Comparison of ENCODE assay signal across 25 cellular contexts in the genomic region with DNA sequence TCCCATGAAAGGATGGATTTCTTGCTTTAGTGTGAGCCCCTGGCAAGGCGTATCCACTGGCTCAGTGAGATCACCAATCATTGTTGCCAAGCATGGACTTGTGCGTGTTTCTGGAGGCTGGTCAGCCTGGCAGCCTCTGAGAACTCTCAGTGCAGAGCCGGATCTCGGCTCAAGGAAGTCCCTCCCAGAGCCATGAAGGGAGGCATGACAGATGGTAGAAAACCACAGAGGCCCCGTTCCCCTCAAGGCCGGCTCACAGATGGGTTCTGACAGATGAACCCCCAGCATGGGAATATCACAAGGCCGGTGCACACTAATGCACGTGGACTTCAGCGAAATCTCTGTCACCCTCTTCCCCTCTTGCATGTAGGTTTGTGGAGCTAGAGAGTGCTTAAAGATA.
"Had no signal": no experiment of that assay in that cellular context is flagged by ENCODE, and none has a peak within 500 bp of the region (broad histone marks: within the 10 kb centered on the region; RNA-seq: fewer than 3 reads in every experiment).

No MANE protein-coding gene starts in this region.

- DNase-seq: IMR-90, Karpas-422, KG1, MG63, NCI-H1105, NCI-H1417, NCI-H1436 treated with DMSO at 0.1 percent for 48 hours, NCI-H1694, NCI-H187 treated with DMSO at 0.1 percent for 48 hours, NCI-H2029 treated with DMSO at 0.1 percent for 48 hours, NCI-H226, NCI-H446, NCI-H510A, NCI-H524 treated with DMSO at 0.1 percent for 48 hours, NCI-H69, NCI-H774, OCI-M1, PC-9, Peyer's patch, SHP77 treated with DMSO at 0.1 percent for 48 hours, SJCRH30, T-helper 1 cell had no signal

- H3K4me1 ChIP-seq: Peyer's patch, SJCRH30 had no signal

- H3K36me3 ChIP-seq: MG63, Peyer's patch, SJCRH30 had no signal

- H3K9me3 ChIP-seq: MG63, Peyer's patch, SJCRH30 had no signal

- H3K4me3 ChIP-seq: MG63, PC-9, Peyer's patch, SJCRH30 had no signal

- H3K27me3 ChIP-seq: MG63, Peyer's patch, SJCRH30 had no signal

- H3K27ac ChIP-seq: PC-9, Peyer's patch, SJCRH30 had no signal

- ATAC-seq: HepG2, Right ventricle myocardium inferior, SK-N-SH treated with all-trans-retinoic acid at 6 μM for 48 hours had no signal
